In genomic region chr16:15672127-15672513, GRCh38 we compare ENCODE assay signal across 8 cellular contexts. TPM values are rescaled to one million over a fixed set of nuclear protein-coding genes. Genes with fewer than 3 reads are reported as not detected.
DNase-seq lines count a peak whose midpoint lies in the region; ATAC-seq and TF ChIP-seq lines count a peak whose summit lies in the region.
"Not testable (repeated sequence)": the region's sequence is repeated elsewhere in the genome, so short reads cannot be mapped to it uniquely, and the experiment has no call there.

No MANE protein-coding gene starts in this region.

- intact Hi-C loops in CD4-positive, alpha-beta T cell (cut with DNase I, micrococcal nuclease) = loop anchor here in 1 of 2 experiments (2.0 to 10.0 kb wide), 2 partner anchors 29 to 213 kb away; partner anchors contain the start of genes CEP20 and MARF1
- intact Hi-C loops in activated T-helper 1 cell treated with anti-CD3 and anti-CD28 coated beads, Interleukin-12 subunit alpha, Interleukin-12 subunit beta, Interleukin-2, Interleukin-4 antibody, amounts not matched to agents 30 ng/mL and 10 ng/mL and 1 ng/mL, durations not matched to agents 14 hours and 24 hours and 36 hours (cut with micrococcal nuclease) = loop anchor here (1.0 kb wide), 2 partner anchors 22 to 29 kb away; partner anchors contain the start of genes MARF1 and NDE1
- intact Hi-C loops in gastrocnemius medialis (cut with DNase I; ENCODE audit: low total_unique reads) = loop anchor here (2.0 kb wide), 1 partner anchor 21 kb away; the partner anchor contains the start of gene NDE1
- intact Hi-C loops in tibial artery (cut with DNase I; ENCODE audit: low total_unique reads) = not testable (repeated sequence)

- H4K91ac ChIP-seq in mesenchymal stem cell (ENCODE audit: low read length) = not testable (repeated sequence)

- WGBS in gastroesophageal sphincter (ENCODE audit: low coverage in 1 of 2), 2 donors = 77% methylated on average over 7 of the region's 10 CpGs; no CpG with 5 or more reads in 1 of the 2 donors
- 94% methylated on average over 10 of the region's 10 CpGs for WGBS in mesenchymal stem cell

- not testable (repeated sequence) for H3K14ac ChIP-seq in mesenchymal stem cell (ENCODE audit: low read length in 2 of 2)

- H3K36me3 ChIP-seq in Peyer's patch (peaks cover 0 to 32% (median 0%) of the 10 kb centered on the region in 3 donors), gastroesophageal sphincter (peaks cover 0 to 45% of the 10 kb centered on the region in 2 donors), mesenchymal stem cell (ENCODE audit: control insufficient read depth in 1 of 2, insufficient read depth in 2 of 2, low read depth in 1 of 2, low read length in 2 of 2) (peaks cover 33 to 45% of the 10 kb centered on the region in 2 experiments), gastrocnemius medialis (peaks cover 4 to 12% of the 10 kb centered on the region in 2 donors), tibial artery (peaks cover 14 to 48% (median 33%) of the 10 kb centered on the region in 3 donors)

- H3K27me3 ChIP-seq in CD4-positive, alpha-beta T cell (ENCODE audit: control insufficient read depth, insufficient read depth, low read length); Peyer's patch; gastroesophageal sphincter; mesenchymal stem cell (ENCODE audit: control insufficient read depth in 1 of 2, insufficient read depth in 1 of 2, low read length in 2 of 2); gastrocnemius medialis; tibial artery: not testable (repeated sequence)

- H3K36me3 Mint-ChIP-seq in CD4-positive, alpha-beta T cell (ENCODE audit: low read depth) = peaks cover 63% of the 10 kb centered on the region
- peaks cover 39% of the 10 kb centered on the region for H3K36me3 Mint-ChIP-seq in activated T-helper 1 cell treated with anti-CD3 and anti-CD28 coated beads, Interleukin-12 subunit alpha, Interleukin-12 subunit beta, Interleukin-2, Interleukin-4 antibody, amounts not matched to agents 30 ng/mL and 10 ng/mL and 1 ng/mL, durations not matched to agents 14 hours and 24 hours and 36 hours (ENCODE audit: low read depth)

- not testable (repeated sequence) for H3K4me2 ChIP-seq in mesenchymal stem cell (ENCODE audit: low read length, poor library complexity, severe bottlenecking)

- H3K9me3 ChIP-seq in CD4-positive, alpha-beta T cell (ENCODE audit: control insufficient read depth, low read length); Peyer's patch; gastroesophageal sphincter; mesenchymal stem cell (ENCODE audit: control insufficient read depth, low read length); gastrocnemius medialis; tibial artery: not testable (repeated sequence)

- not testable (repeated sequence) for DNase-seq in CD4-positive, alpha-beta T cell; Peyer's patch; activated T-helper 1 cell treated with anti-CD3 and anti-CD28 coated beads, Interleukin-12 subunit alpha, Interleukin-12 subunit beta, Interleukin-2, Interleukin-4 antibody, amounts not matched to agents 30 ng/mL and 10 ng/mL and 1 ng/mL, durations not matched to agents 14 hours and 24 hours and 36 hours (ENCODE audit: low spot score); caudate nucleus (lab: John Stamatoyannopoulos, UW); mesenchymal stem cell
- peak in 1 of 2 donors; percentile 19 for DNase-seq in gastrocnemius medialis
- peak in 1 of 2 donors; percentile 27 for DNase-seq in tibial artery

- not testable (repeated sequence) for TF ChIP-seq CTCF in CD4-positive, alpha-beta T cell (IDR thresholded peaks at IDR 0.05); Peyer's patch (IDR thresholded peaks at IDR 0.05); gastroesophageal sphincter (IDR thresholded peaks at IDR 0.05); gastrocnemius medialis (IDR thresholded peaks at IDR 0.05 in 4 of 5, conservative IDR thresholded peaks at IDR 0.05 in 1 of 5); tibial artery (IDR thresholded peaks at IDR 0.05)

- not testable (repeated sequence) for H3K27me3 Mint-ChIP-seq in CD4-positive, alpha-beta T cell; activated T-helper 1 cell treated with anti-CD3 and anti-CD28 coated beads, Interleukin-12 subunit alpha, Interleukin-12 subunit beta, Interleukin-2, Interleukin-4 antibody, amounts not matched to agents 30 ng/mL and 10 ng/mL and 1 ng/mL, durations not matched to agents 14 hours and 24 hours and 36 hours (ENCODE audit: insufficient read depth)

- H2BK15ac ChIP-seq in mesenchymal stem cell (ENCODE audit: low read depth, poor library complexity, severe bottlenecking) = not testable (repeated sequence)

- peak overlapping the region; percentile 90 for H3K9ac ChIP-seq in mesenchymal stem cell (ENCODE audit: low read length)

- H3K4me1 Mint-ChIP-seq in CD4-positive, alpha-beta T cell (ENCODE audit: low read depth) = peaks cover 39% of the 10 kb centered on the region
- peaks cover 57% of the 10 kb centered on the region for H3K4me1 Mint-ChIP-seq in activated T-helper 1 cell treated with anti-CD3 and anti-CD28 coated beads, Interleukin-12 subunit alpha, Interleukin-12 subunit beta, Interleukin-2, Interleukin-4 antibody, amounts not matched to agents 30 ng/mL and 10 ng/mL and 1 ng/mL, durations not matched to agents 14 hours and 24 hours and 36 hours (ENCODE audit: low read depth)

- H2AFZ ChIP-seq in mesenchymal stem cell (ENCODE audit: low read depth, low read length) = not testable (repeated sequence)

- peak overlapping the region; percentile 40 to 84 for H3K18ac ChIP-seq in mesenchymal stem cell (ENCODE audit: low read depth in 1 of 2, low read length in 2 of 2)

- H2BK120ac ChIP-seq in mesenchymal stem cell (ENCODE audit: low read depth, low read length) = not testable (repeated sequence)

- not testable (repeated sequence) for H3K9me3 Mint-ChIP-seq in CD4-positive, alpha-beta T cell; activated T-helper 1 cell treated with anti-CD3 and anti-CD28 coated beads, Interleukin-12 subunit alpha, Interleukin-12 subunit beta, Interleukin-2, Interleukin-4 antibody, amounts not matched to agents 30 ng/mL and 10 ng/mL and 1 ng/mL, durations not matched to agents 14 hours and 24 hours and 36 hours

- TF ChIP-seq POLR2A in Peyer's patch (IDR thresholded peaks at IDR 0.05); gastroesophageal sphincter (IDR thresholded peaks at IDR 0.05); gastrocnemius medialis (IDR thresholded peaks at IDR 0.05): not testable (repeated sequence)

- peak overlapping the region; percentile 92 for H3K27ac Mint-ChIP-seq in CD4-positive, alpha-beta T cell
- H3K27ac Mint-ChIP-seq in activated T-helper 1 cell treated with anti-CD3 and anti-CD28 coated beads, Interleukin-12 subunit alpha, Interleukin-12 subunit beta, Interleukin-2, Interleukin-4 antibody, amounts not matched to agents 30 ng/mL and 10 ng/mL and 1 ng/mL, durations not matched to agents 14 hours and 24 hours and 36 hours = peak overlapping the region; percentile 97

- H3K4me3 ChIP-seq in Peyer's patch, gastroesophageal sphincter: not testable (repeated sequence)
- H3K4me3 ChIP-seq in mesenchymal stem cell (ENCODE audit: insufficient read depth in 1 of 2, low read depth in 1 of 2, low read length in 2 of 2) (peak overlapping the region in 1 of 2 experiments; percentile 44), gastrocnemius medialis (peak overlapping the region in 1 of 4 donors; percentile 24), tibial artery (peak overlapping the region in 1 of 2 donors; percentile 20)

- peak overlapping the region in 1 of 2 experiments; percentile 76 for H3K4ac ChIP-seq in mesenchymal stem cell (ENCODE audit: low read depth in 1 of 2, low read length in 2 of 2)

- POLR2A ChIA-PET in CD4-positive, alpha-beta T cell (lab: Charles Lee) = interaction anchor here (1.1 to 4.3 kb wide), 4 partner anchors 14 to 29 kb away, joined by 3 to 48 read pairs (median 6); partner anchors contain the start of genes MARF1 and NDE1

- not testable (repeated sequence) for H3K23ac ChIP-seq in mesenchymal stem cell (ENCODE audit: low read length in 2 of 2)

- peak overlapping the region in 1 of 2 experiments; percentile 77 for H2BK12ac ChIP-seq in mesenchymal stem cell (ENCODE audit: low read length in 2 of 2)

- H3K4me1 ChIP-seq in Peyer's patch (peaks cover 0 to 11% (median 3%) of the 10 kb centered on the region in 4 donors), gastroesophageal sphincter (peaks cover 0 to 37% (median 20%) of the 10 kb centered on the region in 3 donors), gastrocnemius medialis (peaks cover 14 to 20% of the 10 kb centered on the region in 2 donors), tibial artery (peaks cover 0 to 19% (median 10%) of the 10 kb centered on the region in 4 donors)
- H3K4me1 ChIP-seq in mesenchymal stem cell (ENCODE audit: control insufficient read depth, insufficient read depth, low read depth, low read length) = not testable (repeated sequence)

- H2AK5ac ChIP-seq in mesenchymal stem cell (ENCODE audit: low read length, severe bottlenecking) = not testable (repeated sequence)

- H2BK5ac ChIP-seq in mesenchymal stem cell (ENCODE audit: low read depth, low read length, poor library complexity, severe bottlenecking) = not testable (repeated sequence)

- H3K4me3 Mint-ChIP-seq in CD4-positive, alpha-beta T cell = peak overlapping the region; percentile 28
- H3K4me3 Mint-ChIP-seq in activated T-helper 1 cell treated with anti-CD3 and anti-CD28 coated beads, Interleukin-12 subunit alpha, Interleukin-12 subunit beta, Interleukin-2, Interleukin-4 antibody, amounts not matched to agents 30 ng/mL and 10 ng/mL and 1 ng/mL, durations not matched to agents 14 hours and 24 hours and 36 hours = peak overlapping the region; percentile 75

- in situ Hi-C loops in gastrocnemius medialis (cut with MboI; ENCODE audit: low sequenced_read_pairs in 4 of 4) = loop anchor here in 1 of 4 donors (10.0 kb wide), 1 partner anchor 63 kb away; no protein-coding TSS in a partner anchor

- ATAC-seq in CD4-positive, alpha-beta T cell (ENCODE audit: poor library complexity) = peak; percentile 0
- ATAC-seq in gastroesophageal sphincter (peak; percentile 22), gastrocnemius medialis (peak; percentile 18 to 38)

- peak overlapping the region; percentile 94 for H3K27ac ChIP-seq in CD4-positive, alpha-beta T cell (ENCODE audit: low read depth, low read length)
- peak overlapping the region; percentile 65 to 85 (median 75) for H3K27ac ChIP-seq in Peyer's patch
- H3K27ac ChIP-seq in caudate nucleus (ENCODE audit: low read depth, low read length) = peak overlapping the region; percentile 99
- H3K27ac ChIP-seq in gastroesophageal sphincter = peak overlapping the region; percentile 41 to 93 (median 84)
- not testable (repeated sequence) for H3K27ac ChIP-seq in mesenchymal stem cell (ENCODE audit: low read length, poor library complexity, severe bottlenecking)
- H3K27ac ChIP-seq in gastrocnemius medialis = peak overlapping the region; percentile 79 to 90 (median 83)
- H3K27ac ChIP-seq in tibial artery = peak overlapping the region; percentile 75 to 79

- CTCF ChIA-PET in CD4-positive, alpha-beta T cell (lab: Charles Lee) = interaction anchor here (0.6 to 3.4 kb wide), 3 partner anchors 10 to 85 kb away, joined by 3 to 20 read pairs (median 9); partner anchors contain the start of gene MARF1

- TF ChIP-seq EP300 in gastroesophageal sphincter (IDR thresholded peaks at IDR 0.05) = not testable (repeated sequence)

- H3K79me1 ChIP-seq in mesenchymal stem cell (replicated peaks; ENCODE audit: low read length, poor library complexity, severe bottlenecking) = peaks cover 38% of the 10 kb centered on the region

- H4K8ac ChIP-seq in mesenchymal stem cell (ENCODE audit: low read length) = not testable (repeated sequence)

RNA-seq across cellular contexts. Expression of gene NDE1, which starts 22.1 kb away (rescaled TPM):
- total RNA-seq in CD4-positive, alpha-beta T cell = 100 to 1,000 TPM in 1 of 2 experiments, 10 to 100 TPM in 1; 96.6 to 106 TPM
- total RNA-seq in Peyer's patch (100 to 1,000 TPM in 1 of 4 donors, 10 to 100 TPM in 3; 15.1 to 323 (median 36.1) TPM), gastroesophageal sphincter (100 to 1,000 TPM in 1 of 4 donors, 10 to 100 TPM in 3; 34.9 to 123 (median 62.3) TPM), gastrocnemius medialis (10 to 100 TPM in 2 of 4 donors, 1 to 10 TPM in 2; 4.0 to 26.2 (median 11.9) TPM)
- 87.4 and 91.8 TPM in 2 replicates for total RNA-seq in activated T-helper 1 cell treated with anti-CD3 and anti-CD28 coated beads, Interleukin-12 subunit alpha, Interleukin-12 subunit beta, Interleukin-2, Interleukin-4 antibody, amounts not matched to agents 30 ng/mL and 10 ng/mL and 1 ng/mL, durations not matched to agents 14 hours and 24 hours and 36 hours
- 23.1 TPM for polyA plus RNA-seq in mesenchymal stem cell (2013, experiment 1 of 2)
- polyA plus RNA-seq in mesenchymal stem cell (2013, experiment 2 of 2) = 22.8 TPM

RNA-seq across cellular contexts. Expression of gene MARF1, which starts 29.2 kb away (rescaled TPM):
- 100 to 1,000 TPM; 156 to 157 TPM for total RNA-seq in CD4-positive, alpha-beta T cell
- total RNA-seq in Peyer's patch (10 to 100 TPM; 39.1 to 74.3 (median 52.1) TPM), gastroesophageal sphincter (10 to 100 TPM; 38.2 to 67.7 (median 53.3) TPM), gastrocnemius medialis (10 to 100 TPM; 19.5 to 29.8 (median 26.5) TPM)
- 58.8 and 58.9 TPM in 2 replicates for total RNA-seq in activated T-helper 1 cell treated with anti-CD3 and anti-CD28 coated beads, Interleukin-12 subunit alpha, Interleukin-12 subunit beta, Interleukin-2, Interleukin-4 antibody, amounts not matched to agents 30 ng/mL and 10 ng/mL and 1 ng/mL, durations not matched to agents 14 hours and 24 hours and 36 hours
- 20.0 TPM for polyA plus RNA-seq in mesenchymal stem cell (2013, experiment 1 of 2)
- polyA plus RNA-seq in mesenchymal stem cell (2013, experiment 2 of 2) = 16.7 TPM
